Comparison of ENCODE assay signal across 10 cellular contexts in the genomic region with DNA sequence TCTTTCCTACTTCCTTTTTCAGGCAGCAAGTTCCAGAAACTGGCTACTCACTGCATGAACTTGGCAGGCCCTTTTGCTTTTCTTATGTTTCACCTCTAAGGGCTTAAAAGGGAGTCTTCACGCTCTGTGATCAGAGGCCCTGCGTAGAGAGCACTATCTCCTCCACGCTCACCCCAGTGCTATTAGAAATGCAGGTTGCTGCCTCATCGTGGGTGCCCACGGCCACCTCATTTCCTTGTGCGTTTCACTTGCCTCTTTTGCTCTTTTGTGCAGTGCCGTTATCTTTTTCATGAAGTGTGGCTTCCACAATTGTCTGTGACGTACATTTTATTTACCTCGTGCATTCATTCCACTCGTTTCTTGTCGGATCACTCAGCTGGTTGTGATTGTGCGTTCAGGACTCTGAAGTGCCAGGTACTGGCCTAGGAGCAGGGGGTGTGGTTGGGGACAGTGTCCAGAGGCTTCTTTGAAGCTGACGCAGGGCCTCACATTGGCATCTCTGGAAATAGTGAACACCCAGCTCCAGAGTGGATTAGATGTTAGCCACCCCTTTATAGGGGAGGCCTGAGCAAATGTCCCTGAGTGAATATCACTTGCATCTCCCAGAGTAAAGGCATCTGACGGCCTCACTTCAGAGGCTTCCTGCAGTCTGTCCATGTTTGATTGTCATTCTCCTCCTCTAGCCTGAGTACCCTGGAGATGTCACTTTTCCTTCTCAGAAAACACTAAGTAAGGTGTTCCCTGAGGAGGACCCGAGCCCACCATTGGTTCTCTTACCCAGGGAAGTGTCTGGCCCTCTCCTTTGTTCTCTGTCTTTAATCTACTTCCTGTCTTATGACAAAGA. TPM values are rescaled to one million over a fixed set of nuclear protein-coding genes. Genes with fewer than 3 reads are reported as not detected.
A peak's percentile ranks its signal among the peaks of the same experiment; 100 is the strongest.
DNase-seq lines count a peak whose midpoint lies in the region; ATAC-seq and TF ChIP-seq lines count a peak whose summit lies in the region.
"Had no signal": no experiment of that assay in that cellular context is flagged by ENCODE, and none has a peak within 500 bp of the region (broad histone marks: within the 10 kb centered on the region; RNA-seq: fewer than 3 reads in every experiment).

No MANE protein-coding gene starts in this region.

- no peaks in the 10 kb centered on the region for H3K27me3 ChIP-seq in BLaER1

- in situ Hi-C loops in G401 (cut with HindIII; ENCODE audit: low sequenced_read_pairs) = no loop called here

- H3K9me3 Mint-ChIP-seq in WTC11 = no peaks in the 10 kb centered on the region
- H3K9me3 Mint-ChIP-seq in activated naive CD4-positive, alpha-beta T cell treated with anti-CD3 and anti-CD28 coated beads, Interleukin-2, amount 50 U/mL, for 24 hours = no peaks in the 10 kb centered on the region
- no peaks in the 10 kb centered on the region for H3K9me3 Mint-ChIP-seq in naive thymus-derived CD8-positive, alpha-beta T cell

- peak overlapping the region; percentile 51 for H3K4me2 ChIP-seq in BLaER1
- H3K4me2 ChIP-seq: PC-9 had no signal

- no peak overlapping the region for H3K9ac ChIP-seq in BLaER1

- intact Hi-C loops in sciatic nerve (cut with DNase I) = no loop called here

- H3K4me1 ChIP-seq in BLaER1 = peaks cover 34% of the 10 kb centered on the region

- peaks cover 51% of the 10 kb centered on the region for H3K36me3 ChIP-seq in BLaER1

- H3K4me3 Mint-ChIP-seq in WTC11 = no peak overlapping the region
- peak overlapping the region; percentile 89 for H3K4me3 Mint-ChIP-seq in activated naive CD4-positive, alpha-beta T cell treated with anti-CD3 and anti-CD28 coated beads, Interleukin-2, amount 50 U/mL, for 24 hours
- peak overlapping the region; percentile 66 to 91 (median 88) for H3K4me3 Mint-ChIP-seq in naive thymus-derived CD8-positive, alpha-beta T cell

- POLR2A ChIA-PET in WTC11 (lab: Charles Lee) = interaction anchor here (1.4 kb wide), 1 partner anchor 8 kb away, joined by 4 read pairs; no protein-coding TSS in a partner anchor
- POLR2A ChIA-PET in naive thymus-derived CD8-positive, alpha-beta T cell (lab: Charles Lee) = interaction anchor here (0.7 to 4.8 kb wide), 4 partner anchors 11 to 1033 kb away, joined by 3 to 112 read pairs (median 4); partner anchors contain the start of gene STX16

- CTCF ChIA-PET in WTC11 (lab: Charles Lee) = no interaction called here

- H3K27me3 Mint-ChIP-seq in WTC11 (ENCODE audit: low read depth) = no peaks in the 10 kb centered on the region
- H3K27me3 Mint-ChIP-seq in activated naive CD4-positive, alpha-beta T cell treated with anti-CD3 and anti-CD28 coated beads, Interleukin-2, amount 50 U/mL, for 24 hours = no peaks in the 10 kb centered on the region
- no peaks in the 10 kb centered on the region for H3K27me3 Mint-ChIP-seq in naive thymus-derived CD8-positive, alpha-beta T cell

- H3K4me1 Mint-ChIP-seq in WTC11 = peaks cover 88% of the 10 kb centered on the region
- H3K4me1 Mint-ChIP-seq in activated naive CD4-positive, alpha-beta T cell treated with anti-CD3 and anti-CD28 coated beads, Interleukin-2, amount 50 U/mL, for 24 hours = peaks cover 86% of the 10 kb centered on the region
- peaks cover 36 to 83% (median 76%) of the 10 kb centered on the region in 4 donors for H3K4me1 Mint-ChIP-seq in naive thymus-derived CD8-positive, alpha-beta T cell

- H3K27ac ChIP-seq in BLaER1 = no peak overlapping the region
- H3K27ac ChIP-seq: epithelial cell of prostate, PC-9 had no signal

- no peak for ATAC-seq in WTC11
- peak; percentile 87 to 93 for ATAC-seq in naive thymus-derived CD8-positive, alpha-beta T cell
- no peak for ATAC-seq in sciatic nerve
- no peak for ATAC-seq in GM21576 (IDR thresholded peaks at IDR 0.05; ENCODE audit: unreplicated experiment)

- DNase-seq in WTC11 (ENCODE audit: low spot score) (no peak), G401 (ENCODE audit: low spot score) (no peak), sciatic nerve (ENCODE audit: low spot score) (no peak), NCI-H774 (lab: John Stamatoyannopoulos, UW) (no peak)
- DNase-seq in naive thymus-derived CD8-positive, alpha-beta T cell = peak; percentile 39 to 83 (median 70)
- DNase-seq: PC-9 had no signal

- peaks cover 100% of the 10 kb centered on the region for H4K20me1 ChIP-seq in BLaER1

- TF ChIP-seq CTCF in WTC11 (IDR thresholded peaks at IDR 0.05) = no peak

- no peak overlapping the region for H3K4me3 ChIP-seq in BLaER1
- H3K4me3 ChIP-seq: PC-9 had no signal

- H3K9me3 ChIP-seq in BLaER1 = no peaks in the 10 kb centered on the region

- peaks cover 23% of the 10 kb centered on the region for H3K36me3 Mint-ChIP-seq in WTC11
- H3K36me3 Mint-ChIP-seq in activated naive CD4-positive, alpha-beta T cell treated with anti-CD3 and anti-CD28 coated beads, Interleukin-2, amount 50 U/mL, for 24 hours = peaks cover 8% of the 10 kb centered on the region
- H3K36me3 Mint-ChIP-seq in naive thymus-derived CD8-positive, alpha-beta T cell = peaks cover 0 to 25% (median 3%) of the 10 kb centered on the region in 3 donors

- peak overlapping the region; percentile 97 for H3K27ac Mint-ChIP-seq in WTC11
- peak overlapping the region; percentile 99 for H3K27ac Mint-ChIP-seq in activated naive CD4-positive, alpha-beta T cell treated with anti-CD3 and anti-CD28 coated beads, Interleukin-2, amount 50 U/mL, for 24 hours
- peak overlapping the region; percentile 97 to 100 (median 99) for H3K27ac Mint-ChIP-seq in naive thymus-derived CD8-positive, alpha-beta T cell

TF ChIP-seq in WTC11, 78 proteins besides CTCF, POLR2A, EP300 and RAD21 (continues in another document):
- TF ChIP-seq SMAD3 (CRISPR knock-in tag; IDR thresholded peaks at IDR 0.05; ENCODE audit: borderline replicate concordance) = no peak
- no peak for TF ChIP-seq FOXP4 (CRISPR knock-in tag; IDR thresholded peaks at IDR 0.05)
- TF ChIP-seq, protein P1, sequence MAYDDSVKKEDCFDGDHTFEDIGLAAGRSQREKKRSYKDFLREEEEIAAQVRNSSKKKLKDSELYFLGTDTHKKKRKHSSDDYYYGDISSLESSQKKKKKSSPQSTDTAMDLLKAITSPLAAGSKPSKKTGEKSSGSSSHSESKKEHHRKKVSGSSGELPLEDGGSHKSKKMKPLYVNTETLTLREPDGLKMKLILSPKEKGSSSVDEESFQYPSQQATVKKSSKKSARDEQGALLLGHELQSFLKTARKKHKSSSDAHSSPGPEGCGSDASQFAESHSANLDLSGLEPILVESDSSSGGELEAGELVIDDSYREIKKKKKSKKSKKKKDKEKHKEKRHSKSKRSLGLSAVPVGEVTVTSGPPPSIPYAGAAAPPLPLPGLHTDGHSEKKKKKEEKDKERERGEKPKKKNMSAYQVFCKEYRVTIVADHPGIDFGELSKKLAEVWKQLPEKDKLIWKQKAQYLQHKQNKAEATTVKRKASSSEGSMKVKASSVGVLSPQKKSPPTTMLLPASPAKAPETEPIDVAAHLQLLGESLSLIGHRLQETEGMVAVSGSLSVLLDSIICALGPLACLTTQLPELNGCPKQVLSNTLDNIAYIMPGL (CRISPR knock-in tag; IDR thresholded peaks at IDR 0.05) = no peak
- TF ChIP-seq FOXP1 (CRISPR knock-in tag; IDR thresholded peaks at IDR 0.05; ENCODE audit: borderline replicate concordance) = no peak
- TF ChIP-seq ZNF121 (CRISPR knock-in tag; IDR thresholded peaks at IDR 0.05) = no peak
- TF ChIP-seq MYBL2 (CRISPR knock-in tag; IDR thresholded peaks at IDR 0.05) = no peak
- TF ChIP-seq, protein P2, sequence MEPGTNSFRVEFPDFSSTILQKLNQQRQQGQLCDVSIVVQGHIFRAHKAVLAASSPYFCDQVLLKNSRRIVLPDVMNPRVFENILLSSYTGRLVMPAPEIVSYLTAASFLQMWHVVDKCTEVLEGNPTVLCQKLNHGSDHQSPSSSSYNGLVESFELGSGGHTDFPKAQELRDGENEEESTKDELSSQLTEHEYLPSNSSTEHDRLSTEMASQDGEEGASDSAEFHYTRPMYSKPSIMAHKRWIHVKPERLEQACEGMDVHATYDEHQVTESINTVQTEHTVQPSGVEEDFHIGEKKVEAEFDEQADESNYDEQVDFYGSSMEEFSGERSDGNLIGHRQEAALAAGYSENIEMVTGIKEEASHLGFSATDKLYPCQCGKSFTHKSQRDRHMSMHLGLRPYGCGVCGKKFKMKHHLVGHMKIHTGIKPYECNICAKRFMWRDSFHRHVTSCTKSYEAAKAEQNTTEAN (CRISPR knock-in tag; IDR thresholded peaks at IDR 0.05) = no peak
- no peak for TF ChIP-seq ZMAT4 (CRISPR knock-in tag; IDR thresholded peaks at IDR 0.05)
- TF ChIP-seq GABPB1 (CRISPR knock-in tag; IDR thresholded peaks at IDR 0.05) = no peak
- no peak for TF ChIP-seq TP53 (CRISPR knock-in tag; IDR thresholded peaks at IDR 0.05)

RNA-seq across cellular contexts. Expression of gene STX16, which starts 10.4 kb away (rescaled TPM):
- 89.1 to 116 TPM (median 113 TPM) in 3 replicates for total RNA-seq in WTC11 (2021)
- 100 to 1,000 TPM; 183 to 205 TPM for total RNA-seq in naive thymus-derived CD8-positive, alpha-beta T cell
- polyA plus RNA-seq in naive thymus-derived CD8-positive, alpha-beta T cell = 10 to 100 TPM; 23.2 to 35.9 (median 30.4) TPM
- total RNA-seq in G401 (2014; rRNA removed; shearing (Covaris generic)) = 25.5 and 32.3 TPM in 2 replicates
- 78.7 TPM for total RNA-seq in sciatic nerve

RNA-seq across cellular contexts. Expression of gene NPEPL1, which starts 31.1 kb away (rescaled TPM):
- total RNA-seq in WTC11 (2021) (35.3 to 39.9 TPM (median 35.8 TPM) in 3 replicates), sciatic nerve (47.5 TPM)
- total RNA-seq in naive thymus-derived CD8-positive, alpha-beta T cell = 10 to 100 TPM; 43.1 to 44.8 TPM
- 1 to 10 TPM; 5.3 to 6.3 (median 5.5) TPM for polyA plus RNA-seq in naive thymus-derived CD8-positive, alpha-beta T cell
- 1.3 and 5.4 TPM in 2 replicates for total RNA-seq in G401 (2014; rRNA removed; shearing (Covaris generic))

Comparison
In these comparisons a context has a peak if more than half of its experiments do, and no peak if none do; other contexts are left out.
1. ATAC-seq: peak in naive thymus-derived CD8-positive, alpha-beta T cell (2 of 2); none in WTC11 (single experiment), sciatic nerve (single experiment) and GM21576 (single experiment).
2. DNase-seq: peak in naive thymus-derived CD8-positive, alpha-beta T cell (10 of 10); none in WTC11 (single experiment), G401 (single experiment), sciatic nerve (single experiment) and NCI-H774 (single experiment).
3. Peak in every context shown above with its lines, with median percentiles within 50 percentile points of each other: H3K27ac Mint-ChIP-seq.